ENCODE assay signal across 2 cellular contexts in genomic region chr15:58392141-58392540, GRCh38.
TF ChIP-seq lines count a peak whose summit lies in the region.

No MANE protein-coding gene starts in this region.

TF ChIP-seq in liver, 16 proteins besides CTCF, POLR2A, EP300 and RAD21:
- TF ChIP-seq TAF1 (conservative IDR thresholded peaks at IDR 0.05) (no peak), GABPA (IDR thresholded peaks at IDR 0.05 in 1 of 2, conservative IDR thresholded peaks at IDR 0.05 in 1 of 2) (no peak), JUND (IDR thresholded peaks at IDR 0.05) (no peak), REST (IDR thresholded peaks at IDR 0.05) (no peak), SP1 (IDR thresholded peaks at IDR 0.05) (no peak), ATF3 (IDR thresholded peaks at IDR 0.05) (no peak), HNF4G (IDR thresholded peaks at IDR 0.05) (no peak), MAX (IDR thresholded peaks at IDR 0.05) (no peak), FOXA2 (IDR thresholded peaks at IDR 0.05) (no peak), EGR1 (IDR thresholded peaks at IDR 0.05; ENCODE audit: low read depth in 2 of 2) (no peak), ZBTB33 (IDR thresholded peaks at IDR 0.05) (no peak), YY1 (IDR thresholded peaks at IDR 0.05) (no peak), NR2F2 (IDR thresholded peaks at IDR 0.05) (no peak), HNF4A (conservative IDR thresholded peaks at IDR 0.05) (no peak)

TF ChIP-seq in HepG2, 621 proteins besides CTCF, POLR2A, EP300 and RAD21:
- no peak for TF ChIP-seq ARNT (IDR thresholded peaks at IDR 0.05)
- no peak for TF ChIP-seq ADNP (CRISPR knock-in tag; IDR thresholded peaks at IDR 0.05)
- TF ChIP-seq ZNF280D (CRISPR knock-in tag; IDR thresholded peaks at IDR 0.05), result no peak
- no peak for TF ChIP-seq ZBTB14 (CRISPR knock-in tag; IDR thresholded peaks at IDR 0.05)
- no peak for TF ChIP-seq ZFY (CRISPR knock-in tag; IDR thresholded peaks at IDR 0.05)
